In genomic region chr2:224685120-224685519, GRCh38 we compare ENCODE assay signal across 11 cellular contexts. TPM values are rescaled to one million over a fixed set of nuclear protein-coding genes. Genes with fewer than 3 reads are reported as not detected.
"Had no signal": no experiment of that assay in that cellular context is flagged by ENCODE, and none has a peak within 500 bp of the region (broad histone marks: within the 10 kb centered on the region; RNA-seq: fewer than 3 reads in every experiment).

No MANE protein-coding gene starts in this region.

- H3K4me3 ChIP-seq: GM23248, GM23338, HAP-1 had no signal

- FAIRE-seq: H1, H54 had no signal

- H3K27ac ChIP-seq: GM23248 had no signal

- H3K9me3 ChIP-seq: HAP-1 had no signal

- ATAC-seq: GM23338, HCT116 had no signal

- DNase-seq: GM23248, GOT3, H7, H9, HFFc6 had no signal

- H3K36me3 ChIP-seq: HAP-1 had no signal

RNA-seq across cellular contexts. Expression of gene CCDC195, which starts 31.0 kb away (rescaled TPM):
- total RNA-seq: GM23248, GM23338, H1, H4, H7, H9, HFFc6 had no signal
- polyA plus RNA-seq: GM23248, GM23338, H1 had no signal
